1 cellular context compared by ENCODE assay signal in genomic region chr12:49059063-49059384, GRCh38.
TF ChIP-seq lines count a peak whose summit lies in the region.

No MANE protein-coding gene starts in this region.

TF ChIP-seq in WTC11, 78 proteins besides CTCF, POLR2A, EP300 and RAD21 (continued from another document):
- TF ChIP-seq SP1 (CRISPR knock-in tag; conservative IDR thresholded peaks at IDR 0.05) (no peak), ZNF512 (CRISPR knock-in tag; IDR thresholded peaks at IDR 0.05; ENCODE audit: borderline replicate concordance) (no peak), CDX4 (CRISPR knock-in tag; IDR thresholded peaks at IDR 0.05; ENCODE audit: borderline replicate concordance) (no peak), TEAD1 (CRISPR knock-in tag; IDR thresholded peaks at IDR 0.05) (no peak), TP53 (CRISPR knock-in tag; IDR thresholded peaks at IDR 0.05) (no peak)
